Comparison of ENCODE assay signal across 1 cellular context in genomic region chr17:48908047-48908843, GRCh38.
TF ChIP-seq lines count a peak whose summit lies in the region.

UBE2Z (plus strand) TSS chr17:48908407; CDS start chr17:48908504, 97 bp downstream.

TF ChIP-seq in HepG2, 621 proteins besides CTCF, POLR2A, EP300 and RAD21 (continued from another document and continues in another):
- TF ChIP-seq, protein P1, sequence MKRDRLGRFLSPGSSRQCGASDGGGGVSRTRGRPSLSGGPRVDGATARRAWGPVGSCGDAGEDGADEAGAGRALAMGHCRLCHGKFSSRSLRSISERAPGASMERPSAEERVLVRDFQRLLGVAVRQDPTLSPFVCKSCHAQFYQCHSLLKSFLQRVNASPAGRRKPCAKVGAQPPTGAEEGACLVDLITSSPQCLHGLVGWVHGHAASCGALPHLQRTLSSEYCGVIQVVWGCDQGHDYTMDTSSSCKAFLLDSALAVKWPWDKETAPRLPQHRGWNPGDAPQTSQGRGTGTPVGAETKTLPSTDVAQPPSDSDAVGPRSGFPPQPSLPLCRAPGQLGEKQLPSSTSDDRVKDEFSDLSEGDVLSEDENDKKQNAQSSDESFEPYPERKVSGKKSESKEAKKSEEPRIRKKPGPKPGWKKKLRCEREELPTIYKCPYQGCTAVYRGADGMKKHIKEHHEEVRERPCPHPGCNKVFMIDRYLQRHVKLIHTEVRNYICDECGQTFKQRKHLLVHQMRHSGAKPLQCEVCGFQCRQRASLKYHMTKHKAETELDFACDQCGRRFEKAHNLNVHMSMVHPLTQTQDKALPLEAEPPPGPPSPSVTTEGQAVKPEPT (CRISPR knock-in tag; IDR thresholded peaks at IDR 0.05; ENCODE audit: low read depth), result peak; percentile 94
- TF ChIP-seq, protein P2, sequence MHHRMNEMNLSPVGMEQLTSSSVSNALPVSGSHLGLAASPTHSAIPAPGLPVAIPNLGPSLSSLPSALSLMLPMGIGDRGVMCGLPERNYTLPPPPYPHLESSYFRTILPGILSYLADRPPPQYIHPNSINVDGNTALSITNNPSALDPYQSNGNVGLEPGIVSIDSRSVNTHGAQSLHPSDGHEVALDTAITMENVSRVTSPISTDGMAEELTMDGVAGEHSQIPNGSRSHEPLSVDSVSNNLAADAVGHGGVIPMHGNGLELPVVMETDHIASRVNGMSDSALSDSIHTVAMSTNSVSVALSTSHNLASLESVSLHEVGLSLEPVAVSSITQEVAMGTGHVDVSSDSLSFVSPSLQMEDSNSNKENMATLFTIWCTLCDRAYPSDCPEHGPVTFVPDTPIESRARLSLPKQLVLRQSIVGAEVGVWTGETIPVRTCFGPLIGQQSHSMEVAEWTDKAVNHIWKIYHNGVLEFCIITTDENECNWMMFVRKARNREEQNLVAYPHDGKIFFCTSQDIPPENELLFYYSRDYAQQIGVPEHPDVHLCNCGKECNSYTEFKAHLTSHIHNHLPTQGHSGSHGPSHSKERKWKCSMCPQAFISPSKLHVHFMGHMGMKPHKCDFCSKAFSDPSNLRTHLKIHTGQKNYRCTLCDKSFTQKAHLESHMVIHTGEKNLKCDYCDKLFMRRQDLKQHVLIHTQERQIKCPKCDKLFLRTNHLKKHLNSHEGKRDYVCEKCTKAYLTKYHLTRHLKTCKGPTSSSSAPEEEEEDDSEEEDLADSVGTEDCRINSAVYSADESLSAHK (CRISPR knock-in tag; IDR thresholded peaks at IDR 0.05; ENCODE audit: borderline replicate concordance), result no peak
- TF ChIP-seq CHD4 (IDR thresholded peaks at IDR 0.05; ENCODE audit: borderline replicate concordance, low read length) (no peak), RFXAP (CRISPR knock-in tag; IDR thresholded peaks at IDR 0.05; ENCODE audit: borderline replicate concordance) (peak; percentile 84; the same call in 1 of the 2 replicates), PBX3 (CRISPR knock-in tag; IDR thresholded peaks at IDR 0.05; ENCODE audit: borderline replicate concordance) (no peak), ZNF556 (CRISPR knock-in tag; IDR thresholded peaks at IDR 0.05; ENCODE audit: borderline replicate concordance) (peak; percentile 99), ZSCAN29 (CRISPR knock-in tag; conservative IDR thresholded peaks at IDR 0.05) (peak; percentile 68; the same call in 1 of the 2 replicates), ZBTB1 (CRISPR knock-in tag; IDR thresholded peaks at IDR 0.05; ENCODE audit: borderline replicate concordance) (peak; percentile 75), TCF7 (IDR thresholded peaks at IDR 0.05; ENCODE audit: low read depth) (no peak), DMAP1 (CRISPR knock-in tag; IDR thresholded peaks at IDR 0.05) (peak; percentile 97), POGK (CRISPR knock-in tag; conservative IDR thresholded peaks at IDR 0.05) (peak; percentile 98), ZNF614 (CRISPR knock-in tag; IDR thresholded peaks at IDR 0.05; ENCODE audit: borderline replicate concordance) (peak; percentile 91; the same call in 1 of the 2 replicates), RAD51 (IDR thresholded peaks at IDR 0.05; ENCODE audit: borderline replicate concordance) (no peak), AGO2 (optimal IDR thresholded peaks at IDR 0.05; ENCODE audit: low read depth, low read length) (peak; percentile 86), ZNF124 (CRISPR knock-in tag; IDR thresholded peaks at IDR 0.05) (peak; percentile 83; the same call in 1 of the 2 replicates), FIP1L1 (IDR thresholded peaks at IDR 0.05; ENCODE audit: borderline replicate concordance, insufficient read depth, low read depth, low read length) (peak; percentile 83; the same call in 1 of the 2 replicates), ZBTB7B (CRISPR knock-in tag; IDR thresholded peaks at IDR 0.05) (peak; percentile 57; the same call in 1 of the 2 replicates), GTF3A (CRISPR knock-in tag; conservative IDR thresholded peaks at IDR 0.05) (peak; percentile 34; the same call in 1 of the 2 replicates), ZBTB2 (CRISPR knock-in tag; IDR thresholded peaks at IDR 0.05; ENCODE audit: low read depth) (peak; percentile 96), SYNCRIP (IDR thresholded peaks at IDR 0.05; ENCODE audit: insufficient read depth, low read depth, low read length) (no peak), ZNF546 (CRISPR knock-in tag; conservative IDR thresholded peaks at IDR 0.05) (peak; percentile 59; the same call in 1 of the 2 replicates), STAT6 (CRISPR knock-in tag; IDR thresholded peaks at IDR 0.05; ENCODE audit: borderline replicate concordance) (no peak; the same call in 1 of the 2 replicates), SETDB1 (CRISPR knock-in tag; IDR thresholded peaks at IDR 0.05; ENCODE audit: borderline replicate concordance) (no peak), SIX4 (CRISPR knock-in tag; IDR thresholded peaks at IDR 0.05) (peak; percentile 85), KLF12 (CRISPR knock-in tag; IDR thresholded peaks at IDR 0.05; ENCODE audit: borderline replicate concordance) (peak; percentile 92; the same call in 1 of the 2 replicates), MTA1 (CRISPR knock-in tag; IDR thresholded peaks at IDR 0.05; ENCODE audit: borderline replicate concordance) (peak; percentile 88; the same call in 1 of the 2 replicates), HMG20B (CRISPR knock-in tag; conservative IDR thresholded peaks at IDR 0.05) (no peak), ZBTB46 (CRISPR knock-in tag; IDR thresholded peaks at IDR 0.05; ENCODE audit: borderline replicate concordance) (no peak), SIX1 (CRISPR knock-in tag; IDR thresholded peaks at IDR 0.05; ENCODE audit: borderline replicate concordance) (0 out of 2 replicates have a peak, but pooled peaks have one; percentile 33), EEA1 (CRISPR knock-in tag; IDR thresholded peaks at IDR 0.05; ENCODE audit: borderline replicate concordance) (peak; percentile 92; the same call in 1 of the 2 replicates), ZNF616 (CRISPR knock-in tag; IDR thresholded peaks at IDR 0.05; ENCODE audit: low read depth) (peak; percentile 6; the same call in 1 of the 2 replicates), STAT5B (CRISPR knock-in tag; IDR thresholded peaks at IDR 0.05) (peak; percentile 26; the same call in 1 of the 2 replicates)
- TF ChIP-seq, protein P3, sequence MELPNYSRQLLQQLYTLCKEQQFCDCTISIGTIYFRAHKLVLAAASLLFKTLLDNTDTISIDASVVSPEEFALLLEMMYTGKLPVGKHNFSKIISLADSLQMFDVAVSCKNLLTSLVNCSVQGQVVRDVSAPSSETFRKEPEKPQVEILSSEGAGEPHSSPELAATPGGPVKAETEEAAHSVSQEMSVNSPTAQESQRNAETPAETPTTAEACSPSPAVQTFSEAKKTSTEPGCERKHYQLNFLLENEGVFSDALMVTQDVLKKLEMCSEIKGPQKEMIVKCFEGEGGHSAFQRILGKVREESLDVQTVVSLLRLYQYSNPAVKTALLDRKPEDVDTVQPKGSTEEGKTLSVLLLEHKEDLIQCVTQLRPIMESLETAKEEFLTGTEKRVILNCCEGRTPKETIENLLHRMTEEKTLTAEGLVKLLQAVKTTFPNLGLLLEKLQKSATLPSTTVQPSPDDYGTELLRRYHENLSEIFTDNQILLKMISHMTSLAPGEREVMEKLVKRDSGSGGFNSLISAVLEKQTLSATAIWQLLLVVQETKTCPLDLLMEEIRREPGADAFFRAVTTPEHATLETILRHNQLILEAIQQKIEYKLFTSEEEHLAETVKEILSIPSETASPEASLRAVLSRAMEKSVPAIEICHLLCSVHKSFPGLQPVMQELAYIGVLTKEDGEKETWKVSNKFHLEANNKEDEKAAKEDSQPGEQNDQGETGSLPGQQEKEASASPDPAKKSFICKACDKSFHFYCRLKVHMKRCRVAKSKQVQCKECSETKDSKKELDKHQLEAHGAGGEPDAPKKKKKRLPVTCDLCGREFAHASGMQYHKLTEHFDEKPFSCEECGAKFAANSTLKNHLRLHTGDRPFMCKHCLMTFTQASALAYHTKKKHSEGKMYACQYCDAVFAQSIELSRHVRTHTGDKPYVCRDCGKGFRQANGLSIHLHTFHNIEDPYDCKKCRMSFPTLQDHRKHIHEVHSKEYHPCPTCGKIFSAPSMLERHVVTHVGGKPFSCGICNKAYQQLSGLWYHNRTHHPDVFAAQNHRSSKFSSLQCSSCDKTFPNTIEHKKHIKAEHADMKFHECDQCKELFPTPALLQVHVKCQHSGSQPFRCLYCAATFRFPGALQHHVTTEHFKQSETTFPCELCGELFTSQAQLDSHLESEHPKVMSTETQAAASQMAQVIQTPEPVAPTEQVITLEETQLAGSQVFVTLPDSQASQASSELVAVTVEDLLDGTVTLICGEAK (IDR thresholded peaks at IDR 0.05), result no peak
- TF ChIP-seq, protein P3 (CRISPR knock-in tag; IDR thresholded peaks at IDR 0.05), result peak; percentile 63; the same call in 1 of the 2 replicates
